Comparison of ENCODE assay signal across 10 cellular contexts in the genomic region with DNA sequence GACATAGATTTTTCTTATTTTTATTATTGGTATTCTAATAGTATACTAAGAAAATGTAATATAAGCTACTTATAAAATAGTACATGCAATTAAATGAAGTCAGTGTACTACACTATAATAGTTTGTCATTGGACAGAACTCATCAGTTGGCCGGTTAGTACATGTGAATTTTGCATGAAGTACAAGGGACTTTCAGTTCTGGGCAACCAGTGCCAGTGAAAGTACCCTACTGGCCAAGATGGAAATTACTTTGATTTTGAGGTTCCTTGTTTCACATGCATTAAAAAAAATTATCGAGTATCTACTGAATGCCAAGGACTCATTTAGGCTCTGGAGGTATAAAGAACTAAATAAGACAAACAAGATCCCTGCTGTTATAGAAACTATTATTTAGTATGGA.
DNase-seq lines count a peak whose midpoint lies in the region; ATAC-seq and TF ChIP-seq lines count a peak whose summit lies in the region.
"Had no signal": no experiment of that assay in that cellular context is flagged by ENCODE, and none has a peak within 500 bp of the region (broad histone marks: within the 10 kb centered on the region; RNA-seq: fewer than 3 reads in every experiment).

No MANE protein-coding gene starts in this region.

- no peaks in the 10 kb centered on the region for H3K27me3 Mint-ChIP-seq in activated naive CD4-positive, alpha-beta T cell treated with anti-CD3 and anti-CD28 coated beads, Interleukin-2, amount 10 ng/mL, durations not matched to agents 7 days and 5 days

- CTCF ChIA-PET in A673 (lab: Charles Lee), result no interaction called here
- CTCF ChIA-PET in activated naive CD4-positive, alpha-beta T cell treated with anti-CD3 and anti-CD28 coated beads, Interleukin-2, amount 10 ng/mL, durations not matched to agents 7 days and 5 days (lab: Charles Lee), result no interaction called here

- no peak overlapping the region for H3K27ac Mint-ChIP-seq in activated naive CD4-positive, alpha-beta T cell treated with anti-CD3 and anti-CD28 coated beads, Interleukin-2, amount 10 ng/mL, durations not matched to agents 7 days and 5 days

- no peaks in the 10 kb centered on the region for H3K9me3 Mint-ChIP-seq in activated naive CD4-positive, alpha-beta T cell treated with anti-CD3 and anti-CD28 coated beads, Interleukin-2, amount 10 ng/mL, durations not matched to agents 7 days and 5 days

- TF ChIP-seq CTCF in A673 (conservative IDR thresholded peaks at IDR 0.05; ENCODE audit: low read depth, low read length) (peak; percentile 49), OCI-LY1 (IDR thresholded peaks at IDR 0.05; ENCODE audit: low read length) (peak; percentile 20; the same call in 1 of the 2 replicates), fibroblast of the aortic adventitia (IDR thresholded peaks at IDR 0.05; ENCODE audit: insufficient read depth, low read length) (peak; percentile 23)

- BruUV-seq in A673 (replicated peaks; lab: Mats Ljungman, UMichigan), result no TSS peak

- no peaks in the 10 kb centered on the region for H4K20me1 ChIP-seq in OCI-LY1 (ENCODE audit: insufficient read depth, low read length)

- H3K4me1 Mint-ChIP-seq in activated naive CD4-positive, alpha-beta T cell treated with anti-CD3 and anti-CD28 coated beads, Interleukin-2, amount 10 ng/mL, durations not matched to agents 7 days and 5 days, result no peaks in the 10 kb centered on the region

- H3K27me3 ChIP-seq in A673 (replicated peaks; ENCODE audit: insufficient read depth, low read depth, low read length, poor library complexity) (no peaks in the 10 kb centered on the region), OCI-LY1 (ENCODE audit: insufficient read depth, low read length) (no peaks in the 10 kb centered on the region; the same call in 1 of the 2 replicates)

- no peak overlapping the region for H3K4me2 ChIP-seq in OCI-LY1 (ENCODE audit: low read length)

- H3K4me3 ChIP-seq in A673 (ENCODE audit: low read depth, low read length, poor library complexity, severe bottlenecking) (no peak overlapping the region), OCI-LY1 (ENCODE audit: low read depth, low read length, poor library complexity, severe bottlenecking) (no peak overlapping the region), fibroblast of the aortic adventitia (ENCODE audit: low read depth, low read length) (no peak overlapping the region)

- no peak overlapping the region for H3K27ac ChIP-seq in A673 (ENCODE audit: low read depth, low read length, poor library complexity, severe bottlenecking)
- no peak overlapping the region for H3K27ac ChIP-seq in OCI-LY1 (ENCODE audit: low read depth, low read length, poor library complexity, severe bottlenecking)

- H3K9ac ChIP-seq in OCI-LY1 (ENCODE audit: low read length), result no peak overlapping the region

- H3K9me3 ChIP-seq in A673 (ENCODE audit: low read depth, low read length, poor library complexity, severe bottlenecking) (no peaks in the 10 kb centered on the region), OCI-LY1 (ENCODE audit: low read length) (no peaks in the 10 kb centered on the region)

- no peaks in the 10 kb centered on the region for H3K36me3 Mint-ChIP-seq in activated naive CD4-positive, alpha-beta T cell treated with anti-CD3 and anti-CD28 coated beads, Interleukin-2, amount 10 ng/mL, durations not matched to agents 7 days and 5 days

- intact Hi-C loops in A673 (cut with micrococcal nuclease; ENCODE audit: unreplicated experiment), result no loop called here

- peak; percentile 47 for ATAC-seq in GM19468 (IDR thresholded peaks at IDR 0.05; ENCODE audit: extremely low read depth, unreplicated experiment)
- ATAC-seq in GM21526 (IDR thresholded peaks at IDR 0.05; ENCODE audit: low FRiP score, unreplicated experiment), result no peak

- no peaks in the 10 kb centered on the region for H3K79me2 ChIP-seq in OCI-LY1 (ENCODE audit: insufficient read depth, low read length)

- no peaks in the 10 kb centered on the region for H3K9me2 ChIP-seq in OCI-LY1 (ENCODE audit: low read depth, low read length)

- H3F3A ChIP-seq in OCI-LY1 (ENCODE audit: insufficient read depth, low read length), result no peaks in the 10 kb centered on the region

- no peak overlapping the region for H2AFZ ChIP-seq in OCI-LY1 (ENCODE audit: low read length)

- no peaks in the 10 kb centered on the region for H3K4me1 ChIP-seq in A673 (ENCODE audit: insufficient read depth, low read length, poor library complexity, severe bottlenecking)
- H3K4me1 ChIP-seq in OCI-LY1 (ENCODE audit: insufficient read depth, low read length, severe bottlenecking), result no peaks in the 10 kb centered on the region

- H3K36me3 ChIP-seq in A673 (ENCODE audit: insufficient read depth, low read length, poor library complexity, severe bottlenecking) (no peaks in the 10 kb centered on the region), OCI-LY1 (ENCODE audit: insufficient read depth, low read length) (no peaks in the 10 kb centered on the region)

- POLR2A ChIA-PET in A673 (lab: Charles Lee; ENCODE audit: low non-redundant PET), result no interaction called here

- DNase-seq in A673 (ENCODE audit: low spot score) (peak; percentile 22), fibroblast of the aortic adventitia (ENCODE audit: low read depth) (no peak), amniotic stem cell (lab: John Stamatoyannopoulos, UW) (no peak), NCI-H748 treated with DMSO at 0.1 percent for 48 hours (lab: John Stamatoyannopoulos, UW) (no peak)
- DNase-seq in activated naive CD4-positive, alpha-beta T cell treated with anti-CD3 and anti-CD28 coated beads, Interleukin-2, amount 10 ng/mL, durations not matched to agents 7 days and 5 days, result no peak
- DNase-seq: NCI-H345, nucleus accumbens had no signal

- no peak overlapping the region for H3K4me3 Mint-ChIP-seq in activated naive CD4-positive, alpha-beta T cell treated with anti-CD3 and anti-CD28 coated beads, Interleukin-2, amount 10 ng/mL, durations not matched to agents 7 days and 5 days
